In the genomic region with DNA sequence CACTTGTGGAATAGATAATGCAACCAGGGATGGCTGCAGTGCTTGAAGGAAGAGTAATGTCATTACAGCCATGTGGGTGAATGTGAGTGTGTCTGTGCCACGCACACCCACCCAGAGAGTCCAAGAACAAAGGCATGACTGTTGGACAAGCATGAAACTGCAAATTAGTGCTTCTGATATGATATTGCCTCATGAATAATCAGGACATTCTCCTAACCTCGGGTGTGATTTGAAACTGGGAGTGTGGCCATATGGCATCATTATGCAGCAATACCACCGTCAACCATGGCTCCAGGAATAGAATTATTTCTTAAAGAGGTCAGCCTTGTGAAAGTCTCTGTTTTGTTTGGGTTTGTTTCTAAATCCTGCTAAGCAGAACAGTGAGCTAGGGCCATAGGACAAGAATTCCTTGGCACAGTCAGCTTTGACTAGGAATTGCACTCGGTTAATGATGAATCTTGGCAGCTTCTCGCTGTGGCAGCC, we compare ENCODE assay signal across 20 cellular contexts.
DNase-seq lines count a peak whose midpoint lies in the region; ATAC-seq and TF ChIP-seq lines count a peak whose summit lies in the region.
"Had no signal": no experiment of that assay in that cellular context is flagged by ENCODE, and none has a peak within 500 bp of the region (broad histone marks: within the 10 kb centered on the region; RNA-seq: fewer than 3 reads in every experiment).

No MANE protein-coding gene starts in this region.

- H3K4me1 Mint-ChIP-seq in MCF 10A (ENCODE audit: insufficient read depth, unreplicated experiment), result no peaks in the 10 kb centered on the region
- no peaks in the 10 kb centered on the region for H3K4me1 Mint-ChIP-seq in activated T-helper 17 cell treated with anti-CD3 and anti-CD28 coated beads, Interleukin-2, amount 50 U/mL, for 72 hours
- H3K4me1 Mint-ChIP-seq in activated T-helper 2 cell treated with anti-CD3 and anti-CD28 coated beads, Interferon-gamma antibody, Interleukin-2, Interleukin-4, amounts not matched to agents 10 μg/mL and 5 μg/mL and 100 μg/mL, durations not matched to agents 14 hours and 24 hours and 36 hours (ENCODE audit: low read depth), result no peaks in the 10 kb centered on the region
- H3K4me1 Mint-ChIP-seq: activated naive CD8-positive, alpha-beta T cell treated with anti-CD3 and anti-CD28 coated beads, Interleukin-2, amount 50 U/mL, for 24 hours; naive B cell had no signal

- no peaks in the 10 kb centered on the region for H3K4me1 ChIP-seq in mammary epithelial cell (ENCODE audit: insufficient read depth, low read length)
- H3K4me1 ChIP-seq: SJSA1 had no signal

- H3K79me2 ChIP-seq in mammary epithelial cell (ENCODE audit: insufficient read depth, low read length), result no peaks in the 10 kb centered on the region

- H3K4me3 ChIP-seq in mammary epithelial cell (replicated peaks in 1 of 3; ENCODE audit: insufficient read depth in 1 of 3, low read depth in 2 of 3, low read length in 3 of 3), result no peak overlapping the region
- H3K4me3 ChIP-seq: BLaER1 treated with 17β-estradiol and CSF1 and Interleukin-3, amounts not matched to agents 10 nM and 100 nM; SJSA1; smooth muscle cell had no signal

- H3K4me2 ChIP-seq in mammary epithelial cell (ENCODE audit: insufficient read depth, low read depth, low read length), result no peak overlapping the region
- H3K4me2 ChIP-seq: BLaER1 treated with 17β-estradiol and CSF1 and Interleukin-3, amounts not matched to agents 10 nM and 100 nM; smooth muscle cell had no signal

- intact Hi-C loops in MCF 10A (cut with micrococcal nuclease) (no loop called here), mammary epithelial cell (cut with micrococcal nuclease) (no loop called here), left cardiac atrium (cut with DNase I) (no loop called here)
- intact Hi-C loops in activated T-helper 2 cell treated with anti-CD3 and anti-CD28 coated beads, Interferon-gamma antibody, Interleukin-2, Interleukin-4, amounts not matched to agents 10 μg/mL and 5 μg/mL and 100 μg/mL, durations not matched to agents 14 hours and 24 hours and 36 hours (cut with micrococcal nuclease), result no loop called here

- no peak overlapping the region for H3K9ac ChIP-seq in mammary epithelial cell (ENCODE audit: insufficient read depth, low read length)
- H3K9ac ChIP-seq: BLaER1 treated with 17β-estradiol and CSF1 and Interleukin-3, amounts not matched to agents 10 nM and 100 nM had no signal

- H3K4me3 Mint-ChIP-seq in MCF 10A (ENCODE audit: unreplicated experiment), result no peak overlapping the region
- H3K4me3 Mint-ChIP-seq in activated T-helper 17 cell treated with anti-CD3 and anti-CD28 coated beads, Interleukin-2, amount 50 U/mL, for 72 hours, result no peak overlapping the region
- H3K4me3 Mint-ChIP-seq in activated T-helper 2 cell treated with anti-CD3 and anti-CD28 coated beads, Interferon-gamma antibody, Interleukin-2, Interleukin-4, amounts not matched to agents 10 μg/mL and 5 μg/mL and 100 μg/mL, durations not matched to agents 14 hours and 24 hours and 36 hours (ENCODE audit: low read depth), result no peak overlapping the region
- H3K4me3 Mint-ChIP-seq: activated naive CD8-positive, alpha-beta T cell treated with anti-CD3 and anti-CD28 coated beads, Interleukin-2, amount 50 U/mL, for 24 hours; naive B cell had no signal

- DNase-seq in MCF 10A (ENCODE audit: unreplicated experiment) (peak; percentile 15), mammary epithelial cell (no peak), left cardiac atrium (no peak), omental fat pad (ENCODE audit: low spot score) (no peak), MV-4-11 (lab: John Stamatoyannopoulos, UW) (no peak), cerebellar nuclear complex (lab: John Stamatoyannopoulos, UW) (no peak)
- DNase-seq in activated T-helper 2 cell treated with anti-CD3 and anti-CD28 coated beads, Interferon-gamma antibody, Interleukin-2, Interleukin-4, amounts not matched to agents 10 μg/mL and 5 μg/mL and 100 μg/mL, durations not matched to agents 14 hours and 24 hours and 36 hours (ENCODE audit: low spot score), result no peak
- DNase-seq: activated CD8-positive, alpha-beta memory T cell treated with anti-CD3 and anti-CD28 coated beads for 24 hours; activated naive CD8-positive, alpha-beta T cell treated with anti-CD3 and anti-CD28 coated beads, Interleukin-2, amount 50 U/mL, for 24 hours; DMS153; naive B cell; NCI-H1105 treated with DMSO at 0.1 percent for 48 hours; NCI-H748 treated with DMSO at 0.1 percent for 48 hours; stimulated activated CD4-positive, alpha-beta T cell treated with anti-CD3 and anti-CD28 coated beads, Interleukin-4, amount 100 ng/mL, for 4 hours had no signal

- H2AFZ ChIP-seq in mammary epithelial cell (ENCODE audit: low read depth, low read length), result no peak overlapping the region

- dilution Hi-C loops in mammary epithelial cell (cut with HindIII; ENCODE audit: low sequenced_read_pairs), result no loop called here

- POLR2A ChIA-PET in MCF 10A (lab: Yijun Ruan, JAX), result interaction anchor here (0.7 kb wide), 1 partner anchor 959 kb away, joined by 3 read pairs; no protein-coding TSS in a partner anchor

- 1% methylated on average over 5 of the region's 5 CpGs for WGBS in mammary epithelial cell (ENCODE audit: low coverage, missing lambda C conversion rate)

- no peaks in the 10 kb centered on the region for H3K27me3 ChIP-seq in mammary epithelial cell (ENCODE audit: insufficient read depth, low read length)
- H3K27me3 ChIP-seq: BLaER1 treated with 17β-estradiol and CSF1 and Interleukin-3, amounts not matched to agents 10 nM and 100 nM; SJSA1 had no signal

- no peaks in the 10 kb centered on the region for H3K27me3 Mint-ChIP-seq in MCF 10A (ENCODE audit: insufficient read depth, unreplicated experiment)
- no peaks in the 10 kb centered on the region for H3K27me3 Mint-ChIP-seq in activated T-helper 17 cell treated with anti-CD3 and anti-CD28 coated beads, Interleukin-2, amount 50 U/mL, for 72 hours
- no peaks in the 10 kb centered on the region for H3K27me3 Mint-ChIP-seq in activated T-helper 2 cell treated with anti-CD3 and anti-CD28 coated beads, Interferon-gamma antibody, Interleukin-2, Interleukin-4, amounts not matched to agents 10 μg/mL and 5 μg/mL and 100 μg/mL, durations not matched to agents 14 hours and 24 hours and 36 hours (ENCODE audit: low read depth)
- H3K27me3 Mint-ChIP-seq: activated naive CD8-positive, alpha-beta T cell treated with anti-CD3 and anti-CD28 coated beads, Interleukin-2, amount 50 U/mL, for 24 hours had no signal

- ATAC-seq in left cardiac atrium (peak; percentile 84 to 90), omental fat pad (ENCODE audit: low FRiP score) (peak; percentile 80)
- no peak for ATAC-seq in activated T-helper 17 cell treated with anti-CD3 and anti-CD28 coated beads, Interleukin-2, amount 50 U/mL, for 72 hours (replicated peaks)
- ATAC-seq: activated naive CD8-positive, alpha-beta T cell treated with anti-CD3 and anti-CD28 coated beads, Interleukin-2, amount 50 U/mL, for 24 hours; left lobe of liver had no signal

- in situ Hi-C loops in mammary epithelial cell (cut with MboI; ENCODE audit: low sequenced_read_pairs in 2 of 2), result no loop called here

- H3K27ac Mint-ChIP-seq in MCF 10A (ENCODE audit: low read depth, unreplicated experiment), result no peak overlapping the region
- H3K27ac Mint-ChIP-seq in activated T-helper 17 cell treated with anti-CD3 and anti-CD28 coated beads, Interleukin-2, amount 50 U/mL, for 72 hours, result no peak overlapping the region
- no peak overlapping the region for H3K27ac Mint-ChIP-seq in activated T-helper 2 cell treated with anti-CD3 and anti-CD28 coated beads, Interferon-gamma antibody, Interleukin-2, Interleukin-4, amounts not matched to agents 10 μg/mL and 5 μg/mL and 100 μg/mL, durations not matched to agents 14 hours and 24 hours and 36 hours
- H3K27ac Mint-ChIP-seq: activated naive CD8-positive, alpha-beta T cell treated with anti-CD3 and anti-CD28 coated beads, Interleukin-2, amount 50 U/mL, for 24 hours; naive B cell had no signal

- H3K9me3 Mint-ChIP-seq in MCF 10A (ENCODE audit: unreplicated experiment), result no peaks in the 10 kb centered on the region
- no peaks in the 10 kb centered on the region for H3K9me3 Mint-ChIP-seq in activated T-helper 17 cell treated with anti-CD3 and anti-CD28 coated beads, Interleukin-2, amount 50 U/mL, for 72 hours
- H3K9me3 Mint-ChIP-seq in activated T-helper 2 cell treated with anti-CD3 and anti-CD28 coated beads, Interferon-gamma antibody, Interleukin-2, Interleukin-4, amounts not matched to agents 10 μg/mL and 5 μg/mL and 100 μg/mL, durations not matched to agents 14 hours and 24 hours and 36 hours, result no peaks in the 10 kb centered on the region
- H3K9me3 Mint-ChIP-seq: activated naive CD8-positive, alpha-beta T cell treated with anti-CD3 and anti-CD28 coated beads, Interleukin-2, amount 50 U/mL, for 24 hours had no signal

- H3K36me3 ChIP-seq in mammary epithelial cell (ENCODE audit: insufficient read depth, low read length), result no peaks in the 10 kb centered on the region
- H3K36me3 ChIP-seq: BLaER1 treated with 17β-estradiol and CSF1 and Interleukin-3, amounts not matched to agents 10 nM and 100 nM; SJSA1 had no signal

- no peaks in the 10 kb centered on the region for H3K36me3 Mint-ChIP-seq in MCF 10A (ENCODE audit: insufficient read depth, unreplicated experiment)
- H3K36me3 Mint-ChIP-seq in activated T-helper 17 cell treated with anti-CD3 and anti-CD28 coated beads, Interleukin-2, amount 50 U/mL, for 72 hours (ENCODE audit: low read depth), result no peaks in the 10 kb centered on the region
- H3K36me3 Mint-ChIP-seq in activated T-helper 2 cell treated with anti-CD3 and anti-CD28 coated beads, Interferon-gamma antibody, Interleukin-2, Interleukin-4, amounts not matched to agents 10 μg/mL and 5 μg/mL and 100 μg/mL, durations not matched to agents 14 hours and 24 hours and 36 hours (ENCODE audit: low read depth), result no peaks in the 10 kb centered on the region
- H3K36me3 Mint-ChIP-seq: naive B cell had no signal

- H3K9me3 ChIP-seq in mammary epithelial cell (replicated peaks; ENCODE audit: insufficient read depth, low read length), result no peaks in the 10 kb centered on the region
- H3K9me3 ChIP-seq: SJSA1 had no signal

- H4K20me1 ChIP-seq in mammary epithelial cell (ENCODE audit: insufficient read depth, low read length), result peaks cover 1% of the 10 kb centered on the region
- H4K20me1 ChIP-seq: BLaER1 treated with 17β-estradiol and CSF1 and Interleukin-3, amounts not matched to agents 10 nM and 100 nM had no signal

- TF ChIP-seq CTCF in MCF 10A (IDR thresholded peaks at IDR 0.05; ENCODE audit: unreplicated experiment) (no peak), mammary epithelial cell (conservative IDR thresholded peaks at IDR 0.05 in 1 of 2, IDR thresholded peaks at IDR 0.05 in 1 of 2; ENCODE audit: extremely low read depth in 1 of 2, insufficient read depth in 1 of 2, low read depth in 1 of 2, low read length in 2 of 2) (no peak), omental fat pad (IDR thresholded peaks at IDR 0.05) (no peak)

- CTCF ChIA-PET in MCF 10A (lab: Yijun Ruan, JAX), result interaction anchor here (0.7 kb wide), 1 partner anchor 984 kb away, joined by 3 read pairs; no protein-coding TSS in a partner anchor
- CTCF ChIA-PET in mammary epithelial cell (lab: Charles Lee; ENCODE audit: low non-redundant PET), result no interaction called here

- H3K27ac ChIP-seq in mammary epithelial cell (ENCODE audit: insufficient read depth, low read depth, low read length), result no peak overlapping the region
- H3K27ac ChIP-seq: 22Rv1; BLaER1 treated with 17β-estradiol and CSF1 and Interleukin-3, amounts not matched to agents 10 nM and 100 nM; SJSA1 had no signal

- BruUV-seq in MCF 10A (replicated peaks; lab: Mats Ljungman, UMichigan), result no TSS peak
- no TSS peak for BruUV-seq in mammary epithelial cell (replicated peaks; lab: Mats Ljungman, UMichigan)
